In the genomic region with DNA sequence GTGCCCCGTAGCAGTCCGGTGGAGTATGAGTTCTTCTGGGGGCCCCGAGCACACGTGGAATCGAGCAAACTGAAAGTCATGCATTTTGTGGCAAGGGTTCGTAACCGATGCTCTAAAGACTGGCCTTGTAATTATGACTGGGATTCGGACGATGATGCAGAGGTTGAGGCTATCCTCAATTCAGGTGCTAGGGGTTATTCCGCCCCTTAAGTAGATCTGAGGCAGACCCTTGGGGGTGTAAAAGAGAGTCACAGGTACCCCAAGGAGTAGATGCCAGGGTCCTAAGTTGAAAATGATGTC, we compare ENCODE assay signal across 8 cellular contexts. TPM values are rescaled to one million over a fixed set of nuclear protein-coding genes. Genes with fewer than 3 reads are reported as not detected.
DNase-seq lines count a peak whose midpoint lies in the region; TF ChIP-seq lines count a peak whose summit lies in the region.

No MANE protein-coding gene starts in this region.

- POLR2A ChIA-PET in CD8-positive, alpha-beta memory T cell (lab: Charles Lee) = interaction anchor here (1.8 kb wide), 1 partner anchor 36 kb away, joined by 20 read pairs; no protein-coding TSS in a partner anchor
- POLR2A ChIA-PET in HEK293T (lab: Yijun Ruan, JAX) = no interaction called here

- no peaks in the 10 kb centered on the region for H3K36me3 ChIP-seq in CD8-positive, alpha-beta memory T cell (ENCODE audit: insufficient read depth, low read length)
- no peaks in the 10 kb centered on the region for H3K36me3 ChIP-seq in colonic mucosa

- H3K27me3 Mint-ChIP-seq in CD8-positive, alpha-beta memory T cell = no peaks in the 10 kb centered on the region
- H3K27me3 Mint-ChIP-seq in IgD-negative memory B cell (no peaks in the 10 kb centered on the region), neural crest cell (ENCODE audit: low read depth) (peaks cover 11% of the 10 kb centered on the region)

- H3K27me3 ChIP-seq in CD8-positive, alpha-beta memory T cell (ENCODE audit: insufficient read depth, low read length, poor library complexity, severe bottlenecking) = no peaks in the 10 kb centered on the region
- no peaks in the 10 kb centered on the region for H3K27me3 ChIP-seq in colonic mucosa

- H3K4me3 ChIP-seq in CD8-positive, alpha-beta memory T cell (ENCODE audit: low read length) = peak overlapping the region; percentile 80
- H3K4me3 ChIP-seq in colonic mucosa = peak overlapping the region; percentile 47

- H3K4me1 ChIP-seq in CD8-positive, alpha-beta memory T cell (ENCODE audit: insufficient read depth, low read length) = peaks cover 4% of the 10 kb centered on the region
- no peaks in the 10 kb centered on the region for H3K4me1 ChIP-seq in colonic mucosa

- peak overlapping the region; percentile 78 for H3K27ac ChIP-seq in CD8-positive, alpha-beta memory T cell (ENCODE audit: low read depth, low read length)
- peak overlapping the region; percentile 68 for H3K27ac ChIP-seq in colonic mucosa

- peaks cover 17 to 24% (median 19%) of the 10 kb centered on the region in 3 donors for H3K4me1 Mint-ChIP-seq in CD8-positive, alpha-beta memory T cell
- H3K4me1 Mint-ChIP-seq in IgD-negative memory B cell (peaks cover 6 to 9% (median 7%) of the 10 kb centered on the region in 3 donors), neural crest cell (peaks cover 17% of the 10 kb centered on the region)

- CTCF ChIA-PET in CD8-positive, alpha-beta memory T cell (lab: Charles Lee) = no interaction called here
- CTCF ChIA-PET in HEK293T (lab: Yijun Ruan, JAX) = no interaction called here

- peak overlapping the region; percentile 87 to 97 (median 95) for H3K27ac Mint-ChIP-seq in CD8-positive, alpha-beta memory T cell
- H3K27ac Mint-ChIP-seq in IgD-negative memory B cell (peak overlapping the region; percentile 88 to 90 (median 89)), neural crest cell (ENCODE audit: unreplicated experiment) (peak overlapping the region; percentile 86)

- no peak for DNase-seq in CD8-positive, alpha-beta memory T cell
- DNase-seq in colonic mucosa (no peak), neural crest cell (ENCODE audit: low read depth, low spot score) (no peak), ureter (ENCODE audit: low spot score) (no peak), G401 (ENCODE audit: low spot score) (no peak), COLO668 (lab: John Stamatoyannopoulos, UW; ENCODE audit: unreplicated experiment) (no peak), HEK293T (ENCODE audit: extremely low spot score) (no peak)

- peak overlapping the region; percentile 93 to 98 (median 96) for H3K4me3 Mint-ChIP-seq in CD8-positive, alpha-beta memory T cell
- H3K4me3 Mint-ChIP-seq in IgD-negative memory B cell (peak overlapping the region; percentile 91 to 95 (median 95)), neural crest cell (peak overlapping the region; percentile 95)

- in situ Hi-C loops in G401 (cut with HindIII; ENCODE audit: low sequenced_read_pairs) = no loop called here

- H3K9me3 Mint-ChIP-seq in CD8-positive, alpha-beta memory T cell = peaks cover 0 to 2% (median 0%) of the 10 kb centered on the region in 5 donors
- no peaks in the 10 kb centered on the region for H3K9me3 Mint-ChIP-seq in IgD-negative memory B cell
- H3K9me3 Mint-ChIP-seq in neural crest cell = no peaks in the 10 kb centered on the region

- no peaks in the 10 kb centered on the region for H3K9me3 ChIP-seq in CD8-positive, alpha-beta memory T cell (ENCODE audit: low read length)
- no peaks in the 10 kb centered on the region for H3K9me3 ChIP-seq in colonic mucosa

- H3K36me3 Mint-ChIP-seq in CD8-positive, alpha-beta memory T cell = peaks cover 0 to 9% (median 0%) of the 10 kb centered on the region in 3 donors
- H3K36me3 Mint-ChIP-seq in IgD-negative memory B cell = no peaks in the 10 kb centered on the region
- H3K36me3 Mint-ChIP-seq in neural crest cell (ENCODE audit: low read depth) = no peaks in the 10 kb centered on the region

- TF ChIP-seq CTCF in colonic mucosa (IDR thresholded peaks at IDR 0.05) (no peak), neural crest cell (conservative IDR thresholded peaks at IDR 0.05) (no peak)

- H3K9ac ChIP-seq in colonic mucosa (ENCODE audit: low read depth in 2 of 2, low read length in 2 of 2) = peak overlapping the region; percentile 56 to 72

- intact Hi-C loops in colonic mucosa (cut with DNase I) = no loop called here

TF ChIP-seq in HEK293T, 16 proteins besides CTCF, POLR2A, EP300 and RAD21:
- no peak for TF ChIP-seq LEF1 (IDR thresholded peaks at IDR 0.05; ENCODE audit: borderline replicate concordance)
- no peak for TF ChIP-seq FOXK2 (IDR thresholded peaks at IDR 0.05)
- TF ChIP-seq NFRKB (IDR thresholded peaks at IDR 0.05) = no peak
- no peak for TF ChIP-seq BHLHE40 (IDR thresholded peaks at IDR 0.05; ENCODE audit: borderline replicate concordance)
TF ChIP-seq in HEK293T: peak in this region for 0.

RNA-seq across cellular contexts. Expression of a gene that starts 0.8 kb away (rescaled TPM):
- total RNA-seq in CD8-positive, alpha-beta memory T cell = 10 to 100 TPM; 15.4 to 16.7 TPM
- 27.2 TPM for polyA plus RNA-seq in CD8-positive, alpha-beta memory T cell
- polyA plus RNA-seq in IgD-negative memory B cell = 18.2 TPM
- total RNA-seq in colonic mucosa = 1 to 10 TPM; 5.3 to 6.5 TPM
- 24.8 and 27.5 TPM in 2 replicates for total RNA-seq in neural crest cell
- 19.1 TPM for total RNA-seq in ureter
- 17.8 and 31.1 TPM in 2 replicates for total RNA-seq in G401 (2014; rRNA removed; shearing (Covaris generic))

RNA-seq across cellular contexts. Expression of a gene that starts 36.9 kb away (rescaled TPM):
- 1 to 10 TPM in 1 of 2 experiments, under 1 TPM in 1; 0.89 to 1.6 TPM for total RNA-seq in CD8-positive, alpha-beta memory T cell
- 0.14 TPM for polyA plus RNA-seq in CD8-positive, alpha-beta memory T cell
- polyA plus RNA-seq in IgD-negative memory B cell = 0.45 TPM
- total RNA-seq in colonic mucosa (under 1 TPM; 0.49 to 0.53 TPM), neural crest cell (9.4 and 9.9 TPM in 2 replicates), ureter (3.5 TPM)
- 3.3 and 8.1 TPM in 2 replicates for total RNA-seq in G401 (2014; rRNA removed; shearing (Covaris generic))
